26 cellular contexts compared by ENCODE assay signal in genomic region chr10:58361353-58361752, GRCh38.
"Had no signal": no experiment of that assay in that cellular context is flagged by ENCODE, and none has a peak within 500 bp of the region (broad histone marks: within the 10 kb centered on the region; RNA-seq: fewer than 3 reads in every experiment).

No MANE protein-coding gene starts in this region.

- H3K27ac Mint-ChIP-seq: dendritic cell treated with granulocyte-macrophage colony-stimulating factor and Interleukin-4, amounts not matched to agents 40 ng/mL and 50 ng/mL, for 4 days; endodermal cell; naive B cell; natural killer cell treated with Interleukin-12 subunit alpha and Interleukin-12 subunit beta and Interleukin-15 and Interleukin-18, amount 100 ng/mL, for 72 hours; progenitor cell of endocrine pancreas; stimulated activated memory B cell treated with anti-CD40 and anti-IgM and Interleukin-4, amounts not matched to agents 10 μg/mL and 1 μg/mL and 100 μg/mL, for 72 hours had no signal

- H3K4me3 Mint-ChIP-seq: dendritic cell treated with granulocyte-macrophage colony-stimulating factor and Interleukin-4, amounts not matched to agents 40 ng/mL and 50 ng/mL, for 4 days; endodermal cell; immature natural killer cell; memory B cell; naive B cell; natural killer cell treated with Interleukin-12 subunit alpha and Interleukin-12 subunit beta and Interleukin-15 and Interleukin-18, amount 100 ng/mL, for 72 hours; neural crest cell; stimulated activated memory B cell treated with anti-CD40 and anti-IgM and Interleukin-4, amounts not matched to agents 10 μg/mL and 1 μg/mL and 100 μg/mL, for 72 hours had no signal

- H3K27me3 ChIP-seq: esophagus muscularis mucosa, right atrium auricular region, tibial nerve, upper lobe of right lung, uterus had no signal

- H3K9me3 ChIP-seq: esophagus muscularis mucosa, mucosa of descending colon, right atrium auricular region, thoracic aorta, tibial nerve, upper lobe of right lung, uterus had no signal

- H3K9ac ChIP-seq: parathyroid adenoma had no signal

- H3K27me3 Mint-ChIP-seq: dendritic cell treated with granulocyte-macrophage colony-stimulating factor and Interleukin-4, amounts not matched to agents 40 ng/mL and 50 ng/mL, for 4 days; memory B cell; naive B cell; natural killer cell treated with Interleukin-12 subunit alpha and Interleukin-12 subunit beta and Interleukin-15 and Interleukin-18, amount 100 ng/mL, for 72 hours; progenitor cell of endocrine pancreas; stimulated activated memory B cell treated with anti-CD40 and anti-IgM and Interleukin-4, amounts not matched to agents 10 μg/mL and 1 μg/mL and 100 μg/mL, for 72 hours had no signal

- H3K4me1 Mint-ChIP-seq: endodermal cell had no signal

- H3K36me3 ChIP-seq: right atrium auricular region, thoracic aorta, uterus had no signal

- H3K4me1 ChIP-seq: tibial nerve, upper lobe of right lung, uterus had no signal

- H3K4me3 ChIP-seq: esophagus muscularis mucosa, lung, mucosa of descending colon, right atrium auricular region, smooth muscle cell, thoracic aorta, tibial nerve, upper lobe of right lung, uterus had no signal

- H3K27ac ChIP-seq: epithelial cell of prostate, esophagus muscularis mucosa, parathyroid adenoma, right atrium auricular region, thoracic aorta, tibial nerve, upper lobe of right lung, uterus had no signal

- DNase-seq: effector CD8-positive, alpha-beta T cell; endodermal cell; foreskin melanocyte; hypothalamus; immature natural killer cell; mucosa of descending colon; naive B cell; stimulated activated CD4-positive, alpha-beta T cell treated with anti-CD3 and anti-CD28 coated beads, Interleukin-2, amount 100 ng/mL, for 24 hours; stimulated activated CD4-positive, alpha-beta T cell treated with anti-CD3 and anti-CD28 coated beads, Interleukin-4, amount 100 ng/mL, for 4 hours; stimulated activated naive CD8-positive, alpha-beta T cell treated with anti-CD3 and anti-CD28 coated beads, Interleukin-15, Interleukin-2, amounts not matched to agents 100 U/mL and 50 U/mL, for 24 hours; upper lobe of right lung; uterus had no signal

- H3K9me3 Mint-ChIP-seq: dendritic cell treated with granulocyte-macrophage colony-stimulating factor and Interleukin-4, amounts not matched to agents 40 ng/mL and 50 ng/mL, for 4 days; endodermal cell; immature natural killer cell; memory B cell; naive B cell; natural killer cell treated with Interleukin-12 subunit alpha and Interleukin-12 subunit beta and Interleukin-15 and Interleukin-18, amount 100 ng/mL, for 72 hours; neural crest cell; stimulated activated memory B cell treated with anti-CD40 and anti-IgM and Interleukin-4, amounts not matched to agents 10 μg/mL and 1 μg/mL and 100 μg/mL, for 72 hours had no signal
